Comparison of ENCODE assay signal across 22 cellular contexts in genomic region chr20:53445276-53445675, GRCh38.
"Had no signal": no experiment of that assay in that cellular context is flagged by ENCODE, and none has a peak within 500 bp of the region (broad histone marks: within the 10 kb centered on the region; RNA-seq: fewer than 3 reads in every experiment).

No MANE protein-coding gene starts in this region.

- FAIRE-seq: colon, TTC549, urothelium cell line had no signal

- H3K4me3 ChIP-seq: dorsolateral prefrontal cortex, lung, tibial nerve had no signal

- H3K27me3 ChIP-seq: tibial nerve had no signal

- H3K27ac ChIP-seq: dorsolateral prefrontal cortex, tibial nerve had no signal

- H3K27ac Mint-ChIP-seq: activated CD4-positive, alpha-beta T cell treated with anti-CD3 and anti-CD28 coated beads for 36 hours; activated T-helper 1 cell treated with anti-CD3 and anti-CD28 coated beads, Interleukin-12 subunit alpha, Interleukin-12 subunit beta, Interleukin-2, Interleukin-4 antibody, amounts not matched to agents 30 ng/mL and 10 ng/mL and 1 ng/mL, durations not matched to agents 14 hours and 24 hours and 36 hours; mesothelial cell of epicardium; natural killer cell treated with Interleukin-12 subunit alpha and Interleukin-12 subunit beta and Interleukin-15 and Interleukin-18, amount 100 ng/mL, for 72 hours; WTC11 had no signal

- DNase-seq: activated CD4-positive, alpha-beta T cell treated with anti-CD3 and anti-CD28 coated beads for 36 hours; activated CD4-positive, alpha-beta T cell treated with anti-CD3 and anti-CD28 coated beads, Interleukin-2, amount 50 U/mL, for 48 hours; activated gamma-delta T cell treated with Interleukin-2 at 50 U/mL for 16 hours; activated T-cell treated with anti-CD3 and anti-CD28 coated beads for 4 hours; central memory CD4-positive, alpha-beta T cell; dorsolateral prefrontal cortex; left cardiac atrium; stimulated activated CD4-positive, alpha-beta T cell treated with anti-CD3 and anti-CD28 coated beads, Interleukin-12 subunit alpha, Interleukin-12 subunit beta, amount 100 ng/mL, for 4 hours; stimulated activated CD4-positive, alpha-beta T cell treated with anti-CD3 and anti-CD28 coated beads, Interleukin-1b, Interleukin-23, amount 100 ng/mL, for 48 hours; stimulated activated CD8-positive, alpha-beta memory T cell treated with anti-CD3 and anti-CD28 coated beads, Interleukin-4, amount 100 ng/mL, for 48 hours; stimulated activated naive CD4-positive, alpha-beta T cell; SW 1271 had no signal

- ATAC-seq: activated CD4-positive, alpha-beta T cell treated with anti-CD3 and anti-CD28 coated beads for 36 hours; activated naive CD4-positive, alpha-beta T cell treated with anti-CD3 and anti-CD28 coated beads, Interleukin-2, amount 50 U/mL, for 72 hours; natural killer cell treated with Interleukin-12 subunit alpha and Interleukin-12 subunit beta and Interleukin-15 and Interleukin-18, amount 100 ng/mL, for 72 hours; WTC11 had no signal

- H3K36me3 ChIP-seq: tibial nerve had no signal

- H3K4me3 Mint-ChIP-seq: activated CD4-positive, alpha-beta T cell treated with anti-CD3 and anti-CD28 coated beads for 36 hours; activated T-helper 1 cell treated with anti-CD3 and anti-CD28 coated beads, Interleukin-12 subunit alpha, Interleukin-12 subunit beta, Interleukin-2, Interleukin-4 antibody, amounts not matched to agents 30 ng/mL and 10 ng/mL and 1 ng/mL, durations not matched to agents 14 hours and 24 hours and 36 hours; mesothelial cell of epicardium; natural killer cell treated with Interleukin-12 subunit alpha and Interleukin-12 subunit beta and Interleukin-15 and Interleukin-18, amount 100 ng/mL, for 72 hours; WTC11 had no signal

- H3K27me3 Mint-ChIP-seq: activated CD4-positive, alpha-beta T cell treated with anti-CD3 and anti-CD28 coated beads for 36 hours had no signal

- H3K4me1 ChIP-seq: tibial nerve had no signal
